ENCODE assay signal across 9 cellular contexts in the genomic region with DNA sequence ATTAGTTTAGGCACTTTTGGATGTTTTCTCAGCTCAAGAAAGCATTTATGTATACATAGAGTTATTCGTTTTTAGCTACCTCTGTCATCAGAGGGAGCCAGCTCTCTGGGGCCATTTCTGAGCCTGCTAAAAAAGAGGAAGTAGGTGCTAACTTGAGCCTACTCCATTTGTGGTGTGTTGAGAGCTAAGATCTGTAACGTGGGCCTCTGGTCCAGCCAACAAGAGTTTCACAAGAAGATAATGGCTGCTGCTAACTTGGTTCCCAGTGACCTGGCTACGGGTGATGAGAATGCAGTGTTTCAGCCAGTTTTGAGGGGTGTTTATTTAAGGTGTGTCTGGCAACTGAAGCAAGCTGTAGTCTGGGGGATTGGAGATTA.
DNase-seq lines count a peak whose midpoint lies in the region; ATAC-seq, FAIRE-seq and TF ChIP-seq lines count a peak whose summit lies in the region.
"Had no signal": no experiment of that assay in that cellular context is flagged by ENCODE, and none has a peak within 500 bp of the region (broad histone marks: within the 10 kb centered on the region; RNA-seq: fewer than 3 reads in every experiment).

No MANE protein-coding gene starts in this region.

- peak; percentile 60 for ATAC-seq in GM18499 (IDR thresholded peaks at IDR 0.05; ENCODE audit: insufficient read depth, unreplicated experiment)
- ATAC-seq in GM21515 (IDR thresholded peaks at IDR 0.05; ENCODE audit: unreplicated experiment): peak; percentile 79
- peak; percentile 85 for ATAC-seq in HG03378 (IDR thresholded peaks at IDR 0.05; ENCODE audit: unreplicated experiment)

- TF ChIP-seq POLR2A in H54 (IDR thresholded peaks at IDR 0.05; ENCODE audit: low read depth, low read length): no peak

- FAIRE-seq in H54 (lab: Jason Lieb, UNC): no peak
- FAIRE-seq: frontal cortex had no signal

- DNase-seq in UCSD-AML1 (lab: John Stamatoyannopoulos, UW; ENCODE audit: unreplicated experiment): peak; percentile 36
- DNase-seq in H54 (ENCODE audit: insufficient read length, low spot score): no peak
- DNase-seq in NCI-H2029 treated with DMSO at 0.1 percent for 48 hours (lab: John Stamatoyannopoulos, UW): no peak
- DNase-seq in NCI-H1436 (lab: John Stamatoyannopoulos, UW): no peak
- no peak for DNase-seq in HT-29 (ENCODE audit: low spot score)
